In genomic region chr1:150320667-150320978, GRCh38 we compare ENCODE assay signal across 8 cellular contexts. TPM values are rescaled to one million over a fixed set of nuclear protein-coding genes. Genes with fewer than 3 reads are reported as not detected.
DNase-seq lines count a peak whose midpoint lies in the region; TF ChIP-seq lines count a peak whose summit lies in the region.

No MANE protein-coding gene starts in this region.

- H3K4me2 ChIP-seq in BLaER1 (peak overlapping the region; percentile 66), Loucy (ENCODE audit: low read depth, low read length, poor library complexity, severe bottlenecking) (peak overlapping the region; percentile 74)

- H3K4me1 Mint-ChIP-seq in neural crest cell, result peaks cover 16% of the 10 kb centered on the region

- peaks cover 6% of the 10 kb centered on the region for H3K36me3 Mint-ChIP-seq in neural crest cell (ENCODE audit: low read depth)

- DNase-seq in dorsolateral prefrontal cortex, result no peak
- DNase-seq in neural crest cell (ENCODE audit: low read depth, low spot score), result no peak
- DNase-seq in NCI-H510A treated with DMSO at 0.1 percent for 48 hours (lab: John Stamatoyannopoulos, UW), result no peak
- DNase-seq in HUDEP-2 (lab: John Stamatoyannopoulos, UW; ENCODE audit: unreplicated experiment in 76 of 76), result no peak
- no peak for DNase-seq in activated CD4-positive, CD25-positive, alpha-beta regulatory T cell treated with anti-CD3 and anti-CD28 coated beads, Interleukin-2, amount 50 U/mL, for 72 hours
- no peak for DNase-seq in iPS-NIHi11 (ENCODE audit: low spot score)

- H3K9me2 ChIP-seq in Loucy (replicated peaks; ENCODE audit: low read depth, low read length), result no peaks in the 10 kb centered on the region

- H3K4me3 ChIP-seq in BLaER1 (peak overlapping the region; percentile 84), Loucy (ENCODE audit: low read length, poor library complexity, severe bottlenecking) (peak overlapping the region; percentile 96), dorsolateral prefrontal cortex (peak overlapping the region; percentile 62 to 97 (median 82))

- peaks cover 2% of the 10 kb centered on the region for H3K27me3 Mint-ChIP-seq in neural crest cell (ENCODE audit: low read depth)

- H3K27ac ChIP-seq in BLaER1 (peak overlapping the region; percentile 93), dorsolateral prefrontal cortex (peak overlapping the region in 50 of 59 donors; percentile 37 to 93 (median 84))

- H3K27me3 ChIP-seq in BLaER1 (no peaks in the 10 kb centered on the region), Loucy (ENCODE audit: insufficient read depth, low read length, poor library complexity, severe bottlenecking) (no peaks in the 10 kb centered on the region), dorsolateral prefrontal cortex (no peaks in the 10 kb centered on the region)

- no peak overlapping the region for H3K27ac Mint-ChIP-seq in neural crest cell (ENCODE audit: unreplicated experiment)

- H3K9me3 ChIP-seq in BLaER1 (no peaks in the 10 kb centered on the region), Loucy (ENCODE audit: insufficient read depth, low read depth, low read length) (no peaks in the 10 kb centered on the region)

- H3K9ac ChIP-seq in BLaER1 (peak overlapping the region; percentile 94; the same call in 1 of the 2 replicates), Loucy (ENCODE audit: low read depth, low read length, poor library complexity, severe bottlenecking) (peak overlapping the region; percentile 92)

- H4K20me1 ChIP-seq in BLaER1, result peaks cover 28% of the 10 kb centered on the region; the same call in 1 of the 2 replicates
- peaks cover 30% of the 10 kb centered on the region for H4K20me1 ChIP-seq in Loucy (ENCODE audit: insufficient read depth, low read length, poor library complexity, severe bottlenecking)

- H3K4me1 ChIP-seq in BLaER1 (peaks cover 20% of the 10 kb centered on the region), Loucy (ENCODE audit: insufficient read depth, low read length, poor library complexity, severe bottlenecking) (peaks cover 21% of the 10 kb centered on the region)

- no peak for TF ChIP-seq CTCF in Loucy (conservative IDR thresholded peaks at IDR 0.05; ENCODE audit: low read length)
- TF ChIP-seq CTCF in dorsolateral prefrontal cortex (IDR thresholded peaks at IDR 0.05 in 54 of 56, conservative IDR thresholded peaks at IDR 0.05 in 2 of 56; ENCODE audit: low read depth in 1 of 56, partially characterized antibody in 56 of 56), result no peak
- TF ChIP-seq CTCF in neural crest cell (conservative IDR thresholded peaks at IDR 0.05), result no peak

- 0 out of 2 replicates have a peak overlapping the region, but pooled peaks have one; percentile 52 for H2AFZ ChIP-seq in Loucy (ENCODE audit: low read length)

- peaks cover 44% of the 10 kb centered on the region for H3K79me2 ChIP-seq in Loucy (ENCODE audit: insufficient read depth, low read length)

- H3K36me3 ChIP-seq in BLaER1 (peaks cover 26% of the 10 kb centered on the region), Loucy (ENCODE audit: insufficient read depth, low read length) (peaks cover 9% of the 10 kb centered on the region; the same call in 1 of the 2 replicates)

- intact Hi-C loops in dorsolateral prefrontal cortex (cut with DNase I), result loop anchor here in 1 of 2 donors (5.0 kb wide), 1 partner anchor 42 kb away; the partner anchor contains the start of gene RPRD2

- H3K9me3 Mint-ChIP-seq in neural crest cell, result no peaks in the 10 kb centered on the region

- no peaks in the 10 kb centered on the region for H3F3A ChIP-seq in Loucy (ENCODE audit: low read depth)

- H3K4me3 Mint-ChIP-seq in neural crest cell, result peak overlapping the region; percentile 100

RNA-seq across cellular contexts. Expression of gene PRPF3, which starts 0.7 kb away (rescaled TPM):
- total RNA-seq in dorsolateral prefrontal cortex, result 100 to 1,000 TPM in 1 of 120 experiments, 10 to 100 TPM in 119; 45.0 to 101 (median 71.8) TPM
- total RNA-seq in neural crest cell, result 85.9 and 86.6 TPM in 2 replicates

RNA-seq across cellular contexts. Expression of gene MRPS21, which starts 27.0 kb away (rescaled TPM):
- total RNA-seq in dorsolateral prefrontal cortex, result 100 to 1,000 TPM in 10 of 120 experiments, 10 to 100 TPM in 110; 51.8 to 113 (median 87.9) TPM
- total RNA-seq in neural crest cell, result 96.2 and 101 TPM in 2 replicates

RNA-seq across cellular contexts. Expression of gene CIART, which starts 38.3 kb away (rescaled TPM):
- total RNA-seq in dorsolateral prefrontal cortex (10 to 100 TPM in 91 of 120 experiments, 1 to 10 TPM in 29; 5.3 to 26.5 (median 12.5) TPM), neural crest cell (3.7 and 5.0 TPM in 2 replicates)

RNA-seq across cellular contexts. Expression of gene RPRD2, which starts 43.3 kb away (rescaled TPM):
- 10 to 100 TPM; 37.9 to 58.4 (median 48.0) TPM for total RNA-seq in dorsolateral prefrontal cortex
- total RNA-seq in neural crest cell, result 40.8 and 43.6 TPM in 2 replicates

RNA-seq across cellular contexts. Expression of gene C1orf54, which starts 48.0 kb away (rescaled TPM):
- total RNA-seq in dorsolateral prefrontal cortex (10 to 100 TPM in 54 of 120 experiments, 1 to 10 TPM in 66; 3.0 to 21.9 (median 9.4) TPM), neural crest cell (15.0 and 16.1 TPM in 2 replicates)
